ENCODE assay signal across 12 cellular contexts in genomic region chr2:197034292-197034691, GRCh38.
DNase-seq lines count a peak whose midpoint lies in the region; ATAC-seq and TF ChIP-seq lines count a peak whose summit lies in the region.
"Had no signal": no experiment of that assay in that cellular context is flagged by ENCODE, and none has a peak within 500 bp of the region (broad histone marks: within the 10 kb centered on the region; RNA-seq: fewer than 3 reads in every experiment).

No MANE protein-coding gene starts in this region.

- ATAC-seq in CD4-positive, alpha-beta T cell (ENCODE audit: poor library complexity) = no peak
- ATAC-seq in CD8-positive, alpha-beta T cell = no peak
- no peak for ATAC-seq in naive thymus-derived CD8-positive, alpha-beta T cell

- H3K4me1 ChIP-seq in CD8-positive, alpha-beta T cell (ENCODE audit: insufficient read depth, low read length) = peaks cover 14% of the 10 kb centered on the region
- H3K4me1 ChIP-seq in ascending aorta = peaks cover 4 to 5% of the 10 kb centered on the region in 2 donors
- H3K4me1 ChIP-seq: HAP-1 had no signal

- CTCF ChIA-PET in CD4-positive, alpha-beta T cell (lab: Charles Lee) = no interaction called here
- CTCF ChIA-PET in CD8-positive, alpha-beta T cell (lab: Charles Lee) = interaction anchor here (1.3 kb wide), 1 partner anchor 344 kb away, joined by 5 read pairs; no protein-coding TSS in a partner anchor

- H3K4me3 ChIP-seq in CD8-positive, alpha-beta T cell (ENCODE audit: low read depth, low read length) = no peak overlapping the region
- no peak overlapping the region for H3K4me3 ChIP-seq in ascending aorta
- H3K4me3 ChIP-seq: HAP-1, PC-9 had no signal

- POLR2A ChIA-PET in CD4-positive, alpha-beta T cell (lab: Charles Lee) = no interaction called here
- POLR2A ChIA-PET in CD8-positive, alpha-beta T cell (lab: Charles Lee) = no interaction called here
- POLR2A ChIA-PET in naive thymus-derived CD8-positive, alpha-beta T cell (lab: Charles Lee) = no interaction called here

- TF ChIP-seq CTCF in CD4-positive, alpha-beta T cell (IDR thresholded peaks at IDR 0.05) = no peak
- TF ChIP-seq CTCF in CD8-positive, alpha-beta T cell (IDR thresholded peaks at IDR 0.05) = no peak
- no peak for TF ChIP-seq CTCF in ascending aorta (IDR thresholded peaks at IDR 0.05)

- H3K4me3 Mint-ChIP-seq in CD4-positive, alpha-beta T cell = no peak overlapping the region
- no peak overlapping the region for H3K4me3 Mint-ChIP-seq in CD8-positive, alpha-beta T cell
- no peak overlapping the region for H3K4me3 Mint-ChIP-seq in naive thymus-derived CD8-positive, alpha-beta T cell

- peaks cover 92% of the 10 kb centered on the region for H3K36me3 Mint-ChIP-seq in CD4-positive, alpha-beta T cell (ENCODE audit: low read depth)
- peaks cover 90% of the 10 kb centered on the region for H3K36me3 Mint-ChIP-seq in CD8-positive, alpha-beta T cell
- H3K36me3 Mint-ChIP-seq in naive thymus-derived CD8-positive, alpha-beta T cell = peaks cover 10 to 92% (median 56%) of the 10 kb centered on the region in 3 donors

- peak overlapping the region; percentile 7 for H3K27ac Mint-ChIP-seq in CD4-positive, alpha-beta T cell
- peak overlapping the region; percentile 73 for H3K27ac Mint-ChIP-seq in CD8-positive, alpha-beta T cell
- H3K27ac Mint-ChIP-seq in naive thymus-derived CD8-positive, alpha-beta T cell = peak overlapping the region; percentile 5 to 79 (median 66)

- peaks cover 25% of the 10 kb centered on the region for H3K36me3 ChIP-seq in CD8-positive, alpha-beta T cell (ENCODE audit: insufficient read depth, low read length)
- no peaks in the 10 kb centered on the region for H3K36me3 ChIP-seq in ascending aorta
- H3K36me3 ChIP-seq: HAP-1 had no signal

- intact Hi-C loops in CD4-positive, alpha-beta T cell (cut with DNase I, micrococcal nuclease) = no loop called here
- intact Hi-C loops in CD8-positive, alpha-beta T cell (cut with DNase I, micrococcal nuclease) = no loop called here
- intact Hi-C loops in ascending aorta (cut with DNase I) = no loop called here

- no peak for DNase-seq in CD4-positive, alpha-beta T cell
- no peak for DNase-seq in CD8-positive, alpha-beta T cell
- DNase-seq in ascending aorta (ENCODE audit: low spot score in 2 of 2) (no peak), cerebellum (ENCODE audit: low spot score) (no peak), NCI-H2107 treated with DMSO at 0.1 percent for 48 hours (lab: John Stamatoyannopoulos, UW; ENCODE audit: unreplicated experiment) (no peak), NCI-H1417 treated with DMSO at 0.1 percent for 48 hours (lab: John Stamatoyannopoulos, UW) (no peak)
- no peak for DNase-seq in naive thymus-derived CD8-positive, alpha-beta T cell
- DNase-seq: NCI-H1048, NCI-H2081 treated with DMSO at 0.1 percent for 48 hours, NCI-H510A treated with DMSO at 0.1 percent for 48 hours, PC-9 had no signal

- no peaks in the 10 kb centered on the region for H3K27me3 Mint-ChIP-seq in CD4-positive, alpha-beta T cell
- H3K27me3 Mint-ChIP-seq in CD8-positive, alpha-beta T cell (ENCODE audit: low read depth) = no peaks in the 10 kb centered on the region
- H3K27me3 Mint-ChIP-seq in naive thymus-derived CD8-positive, alpha-beta T cell = no peaks in the 10 kb centered on the region

- no peaks in the 10 kb centered on the region for H3K27me3 ChIP-seq in CD4-positive, alpha-beta T cell (ENCODE audit: control insufficient read depth, insufficient read depth, low read length)
- no peaks in the 10 kb centered on the region for H3K27me3 ChIP-seq in CD8-positive, alpha-beta T cell (ENCODE audit: insufficient read depth, low read length)
- H3K27me3 ChIP-seq in ascending aorta = no peaks in the 10 kb centered on the region

- no peaks in the 10 kb centered on the region for H3K9me3 Mint-ChIP-seq in CD4-positive, alpha-beta T cell
- H3K9me3 Mint-ChIP-seq in CD8-positive, alpha-beta T cell = no peaks in the 10 kb centered on the region
- H3K9me3 Mint-ChIP-seq in naive thymus-derived CD8-positive, alpha-beta T cell = no peaks in the 10 kb centered on the region

- peaks cover 51% of the 10 kb centered on the region for H3K4me1 Mint-ChIP-seq in CD4-positive, alpha-beta T cell (ENCODE audit: low read depth)
- peaks cover 49% of the 10 kb centered on the region for H3K4me1 Mint-ChIP-seq in CD8-positive, alpha-beta T cell (ENCODE audit: low read depth)
- H3K4me1 Mint-ChIP-seq in naive thymus-derived CD8-positive, alpha-beta T cell = peaks cover 26 to 56% (median 41%) of the 10 kb centered on the region in 4 donors

- no peak overlapping the region for H3K27ac ChIP-seq in CD4-positive, alpha-beta T cell (ENCODE audit: low read depth, low read length)
- no peak overlapping the region for H3K27ac ChIP-seq in CD8-positive, alpha-beta T cell (ENCODE audit: low read depth, low read length)
- H3K27ac ChIP-seq in ascending aorta = peak overlapping the region; percentile 27 to 29
- H3K27ac ChIP-seq: PC-9 had no signal

- H3K9me3 ChIP-seq in CD4-positive, alpha-beta T cell (ENCODE audit: control insufficient read depth, low read length) = no peaks in the 10 kb centered on the region
- no peaks in the 10 kb centered on the region for H3K9me3 ChIP-seq in CD8-positive, alpha-beta T cell (ENCODE audit: low read length)
- no peaks in the 10 kb centered on the region for H3K9me3 ChIP-seq in ascending aorta
- H3K9me3 ChIP-seq: HAP-1 had no signal

Comparison
In these comparisons a context has a peak if more than half of its experiments do, and no peak if none do; other contexts are left out.
1. H3K27ac ChIP-seq: peak in ascending aorta (2 of 2); none in CD4-positive, alpha-beta T cell (single experiment) and CD8-positive, alpha-beta T cell (single experiment).
2. H3K27ac Mint-ChIP-seq: peak in every context shown above with its lines; median percentile 73 in CD8-positive, alpha-beta T cell; 66 in naive thymus-derived CD8-positive, alpha-beta T cell; 7 in CD4-positive, alpha-beta T cell.